In the genomic region with DNA sequence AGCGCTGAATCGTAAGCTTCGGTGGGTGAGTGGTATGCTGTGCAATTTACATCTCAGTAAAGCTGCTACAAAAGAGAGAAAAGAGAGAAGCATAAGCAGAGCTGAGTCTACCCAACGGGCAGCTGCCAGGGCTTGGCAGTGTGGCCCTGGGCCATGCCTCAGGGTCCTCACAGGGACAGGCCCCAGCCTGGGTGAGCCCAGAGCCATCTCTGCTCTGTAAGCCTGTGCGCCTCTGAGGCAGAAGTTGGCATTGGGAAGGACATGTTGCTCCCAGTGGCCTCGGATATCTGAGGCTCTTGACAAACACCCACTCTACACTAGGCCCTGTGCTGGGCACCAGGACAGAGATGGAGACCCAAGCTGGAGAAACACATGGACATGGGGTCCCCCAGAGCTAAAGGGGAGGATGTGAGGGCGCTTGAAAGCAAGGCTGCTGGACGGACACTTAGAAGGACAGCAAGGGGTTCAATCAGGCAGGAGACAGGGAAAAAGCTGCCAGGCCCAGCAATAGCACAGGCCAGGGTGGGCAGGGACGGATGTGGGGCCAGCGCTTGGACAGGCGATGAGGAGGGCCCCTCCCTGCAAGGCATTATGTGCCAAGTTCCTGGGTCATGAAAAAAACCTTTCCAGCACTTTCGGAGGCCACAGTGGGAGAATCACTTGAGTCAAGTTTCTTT, we compare ENCODE assay signal across 23 cellular contexts. TPM values are rescaled to one million over a fixed set of nuclear protein-coding genes. Genes with fewer than 3 reads are reported as not detected.
DNase-seq lines count a peak whose midpoint lies in the region; TF ChIP-seq lines count a peak whose summit lies in the region.
"Had no signal": no experiment of that assay in that cellular context is flagged by ENCODE, and none has a peak within 500 bp of the region (broad histone marks: within the 10 kb centered on the region; RNA-seq: fewer than 3 reads in every experiment).

No MANE protein-coding gene starts in this region.

- H2AFZ ChIP-seq in neuronal stem cell (ENCODE audit: low read length) = no peak overlapping the region
- H2AFZ ChIP-seq: GM23248 had no signal

- H4K8ac ChIP-seq in neuronal stem cell (ENCODE audit: low read depth, low read length) = no peak overlapping the region

- H2BK15ac ChIP-seq in neuronal stem cell (ENCODE audit: low read length) = no peak overlapping the region

- CTCF ChIA-PET in activated naive CD4-positive, alpha-beta T cell treated with anti-CD3 and anti-CD28 coated beads for 36 hours (lab: Charles Lee) = no interaction called here
- CTCF ChIA-PET in A673 (lab: Charles Lee) (no interaction called here), RWPE1 (lab: Yijun Ruan, JAX) (no interaction called here)

- H3K9me3 ChIP-seq in A673 (ENCODE audit: low read depth, low read length, poor library complexity, severe bottlenecking) (no peaks in the 10 kb centered on the region), neuronal stem cell (replicated peaks in 1 of 2; ENCODE audit: control insufficient read depth in 2 of 2, insufficient read depth in 1 of 2, low read depth in 1 of 2, low read length in 2 of 2) (peaks cover 0 to 2% of the 10 kb centered on the region in 2 donors), thyroid gland (no peaks in the 10 kb centered on the region)
- H3K9me3 ChIP-seq: BLaER1, MG63 had no signal

- peak overlapping the region; percentile 24 for H2BK5ac ChIP-seq in neuronal stem cell (ENCODE audit: low read length)

- H2AK5ac ChIP-seq in neuronal stem cell (ENCODE audit: low read depth, low read length) = no peak overlapping the region

- H3K36me3 Mint-ChIP-seq in activated naive CD4-positive, alpha-beta T cell treated with anti-CD3 and anti-CD28 coated beads for 36 hours (ENCODE audit: low read depth) = peaks cover 32% of the 10 kb centered on the region

- H2BK120ac ChIP-seq in neuronal stem cell (ENCODE audit: low read depth, low read length) = no peak overlapping the region

- no peak for TF ChIP-seq POLR2A in thyroid gland (IDR thresholded peaks at IDR 0.05)

- no peak overlapping the region for H2BK12ac ChIP-seq in neuronal stem cell (ENCODE audit: low read length)

- no peaks in the 10 kb centered on the region for H3K27me3 Mint-ChIP-seq in activated naive CD4-positive, alpha-beta T cell treated with anti-CD3 and anti-CD28 coated beads for 36 hours (ENCODE audit: low read depth)
- H3K27me3 Mint-ChIP-seq: CD4-positive, CD25-positive, alpha-beta regulatory T cell had no signal

- H3K14ac ChIP-seq in neuronal stem cell (ENCODE audit: low read length) = no peak overlapping the region

- H3K4me3 Mint-ChIP-seq in activated naive CD4-positive, alpha-beta T cell treated with anti-CD3 and anti-CD28 coated beads for 36 hours = no peak overlapping the region
- H3K4me3 Mint-ChIP-seq: CD4-positive, CD25-positive, alpha-beta regulatory T cell; H9; HFFc6 had no signal

- no peak for DNase-seq in activated naive CD4-positive, alpha-beta T cell treated with anti-CD3 and anti-CD28 coated beads for 36 hours
- DNase-seq in activated naive CD4-positive, alpha-beta T cell treated with Interleukin-2 at 50 U/mL for 16 hours = no peak
- DNase-seq in A673 (ENCODE audit: low spot score) (no peak), RWPE1 (ENCODE audit: low spot score) (no peak), neuronal stem cell (ENCODE audit: low spot score) (no peak), thyroid gland (no peak), glomerular visceral epithelial cell (ENCODE audit: extremely low spot score) (no peak)
- DNase-seq: CD4-positive, CD25-positive, alpha-beta regulatory T cell; COR-L47; GM23248; H9; HFFc6; KBM-7; MG63; NCI-H1105 treated with DMSO at 0.1 percent for 48 hours; NCI-H146; NCI-H2029; NCI-H446; NCI-H524 treated with DMSO at 0.1 percent for 48 hours; NCI-H774; RPMI8226; SHP77 had no signal

- H3K9ac ChIP-seq in neuronal stem cell (ENCODE audit: low read depth, low read length, poor library complexity) = no peak overlapping the region
- H3K9ac ChIP-seq: BLaER1, GM23248 had no signal

- H3K18ac ChIP-seq in neuronal stem cell (ENCODE audit: low read length) = no peak overlapping the region

- H3K79me1 ChIP-seq in neuronal stem cell (ENCODE audit: low read depth, low read length) = peaks cover 23% of the 10 kb centered on the region

- H4K91ac ChIP-seq in neuronal stem cell (ENCODE audit: low read depth, low read length, poor library complexity) = no peak overlapping the region

- no peak overlapping the region for H3K27ac ChIP-seq in A673 (ENCODE audit: low read depth, low read length, poor library complexity, severe bottlenecking)
- peak overlapping the region; percentile 5; the same call in 1 of the 2 replicates for H3K27ac ChIP-seq in RWPE1
- no peak overlapping the region for H3K27ac ChIP-seq in neuronal stem cell (replicated peaks; ENCODE audit: low read length)
- H3K27ac ChIP-seq in thyroid gland = no peak overlapping the region
- H3K27ac ChIP-seq: BLaER1, GM23248 had no signal

- no peaks in the 10 kb centered on the region for H3K9me3 Mint-ChIP-seq in activated naive CD4-positive, alpha-beta T cell treated with anti-CD3 and anti-CD28 coated beads for 36 hours
- H3K9me3 Mint-ChIP-seq: CD4-positive, CD25-positive, alpha-beta regulatory T cell; H9; HFFc6 had no signal

- H3K4ac ChIP-seq in neuronal stem cell (ENCODE audit: low read length) = no peak overlapping the region

- H3K4me1 ChIP-seq in A673 (ENCODE audit: insufficient read depth, low read length, poor library complexity, severe bottlenecking) (no peaks in the 10 kb centered on the region), neuronal stem cell (ENCODE audit: control insufficient read depth in 2 of 2, insufficient read depth in 1 of 2, low read depth in 1 of 2, low read length in 2 of 2) (no peaks in the 10 kb centered on the region), thyroid gland (peaks cover 0 to 16% of the 10 kb centered on the region in 2 donors)

- no CpG with 5 or more reads among the region's 12 CpGs for WGBS in neuronal stem cell (ENCODE audit: extremely low coverage in 2 of 2, insufficient read length in 2 of 2, insufficient replicate concordance in 1 of 2), 2 donors
- WGBS in thyroid gland, 2 donors = 92 to 93% methylated on average over 12 of the region's 12 CpGs

- no peak overlapping the region for H3K4me3 ChIP-seq in A673 (ENCODE audit: low read depth, low read length, poor library complexity, severe bottlenecking)
- H3K4me3 ChIP-seq in neuronal stem cell (ENCODE audit: low read length in 2 of 2) = no peak overlapping the region
- no peak overlapping the region for H3K4me3 ChIP-seq in thyroid gland (replicated peaks in 1 of 3)
- H3K4me3 ChIP-seq: BLaER1, GM23248, MG63 had no signal

- POLR2A ChIA-PET in A673 (lab: Charles Lee; ENCODE audit: low non-redundant PET) (no interaction called here), RWPE1 (lab: Yijun Ruan, JAX; ENCODE audit: low non-redundant PET) (interaction anchor here (0.7 kb wide), 1 partner anchor 13 kb away, joined by 3 read pairs; no protein-coding TSS in a partner anchor)

- no peak overlapping the region for H3K23ac ChIP-seq in neuronal stem cell (ENCODE audit: low read depth, low read length, poor library complexity)

- no peaks in the 10 kb centered on the region for H3K27me3 ChIP-seq in A673 (replicated peaks; ENCODE audit: insufficient read depth, low read depth, low read length, poor library complexity)
- no peaks in the 10 kb centered on the region for H3K27me3 ChIP-seq in neuronal stem cell (ENCODE audit: control insufficient read depth in 3 of 3, insufficient read depth in 3 of 3, low read depth in 1 of 3, low read length in 3 of 3)
- H3K27me3 ChIP-seq in thyroid gland = no peaks in the 10 kb centered on the region
- H3K27me3 ChIP-seq: BLaER1, MG63 had no signal

- H3K27ac Mint-ChIP-seq in activated naive CD4-positive, alpha-beta T cell treated with anti-CD3 and anti-CD28 coated beads for 36 hours = peak overlapping the region; percentile 36
- H3K27ac Mint-ChIP-seq: CD4-positive, CD25-positive, alpha-beta regulatory T cell; H9; HFFc6 had no signal

- TF ChIP-seq CTCF in A673 (conservative IDR thresholded peaks at IDR 0.05; ENCODE audit: low read depth, low read length) = no peak
- TF ChIP-seq CTCF in RWPE1 (conservative IDR thresholded peaks at IDR 0.05; ENCODE audit: low read depth) = no peak
- TF ChIP-seq CTCF in thyroid gland (IDR thresholded peaks at IDR 0.05) = no peak

- intact Hi-C loops in activated naive CD4-positive, alpha-beta T cell treated with anti-CD3 and anti-CD28 coated beads for 36 hours (cut with micrococcal nuclease) = no loop called here
- intact Hi-C loops in A673 (cut with micrococcal nuclease; ENCODE audit: unreplicated experiment) = no loop called here
- intact Hi-C loops in thyroid gland (cut with DNase I) = no loop called here

- peaks cover 12% of the 10 kb centered on the region for H3K4me1 Mint-ChIP-seq in activated naive CD4-positive, alpha-beta T cell treated with anti-CD3 and anti-CD28 coated beads for 36 hours (ENCODE audit: low read depth)
- H3K4me1 Mint-ChIP-seq: H9 had no signal

- no peak overlapping the region for H3K4me2 ChIP-seq in neuronal stem cell (ENCODE audit: insufficient read depth, low read length, poor library complexity, severe bottlenecking)
- H3K4me2 ChIP-seq: BLaER1 had no signal

- TSS peak; percentile 21 for BruUV-seq in A673 (replicated peaks; lab: Mats Ljungman, UMichigan)

- H3K36me3 ChIP-seq in A673 (ENCODE audit: insufficient read depth, low read length, poor library complexity, severe bottlenecking) (peaks cover 61% of the 10 kb centered on the region), neuronal stem cell (replicated peaks in 1 of 2; ENCODE audit: control insufficient read depth in 2 of 2, insufficient read depth in 2 of 2, low read length in 2 of 2) (peaks cover 54 to 83% of the 10 kb centered on the region in 2 donors), thyroid gland (peaks cover 68 to 69% of the 10 kb centered on the region in 2 donors)

RNA-seq across cellular contexts. Expression of a gene that starts 14.7 kb away (rescaled TPM):
- total RNA-seq in activated naive CD4-positive, alpha-beta T cell treated with anti-CD3 and anti-CD28 coated beads for 36 hours = 100 to 1,000 TPM; 166 to 174 TPM
- total RNA-seq in A673 (2021) (103 and 108 TPM in 2 replicates), thyroid gland (10 to 100 TPM; 26.1 to 99.8 (median 54.2) TPM)
- polyA plus RNA-seq in neuronal stem cell (2013, experiment 1 of 2) = 33.0 TPM
- polyA plus RNA-seq in neuronal stem cell (2013, experiment 2 of 2) = 32.6 TPM

RNA-seq across cellular contexts. Expression of a gene that starts 15.6 kb away (rescaled TPM):
- 1 to 10 TPM; 6.1 to 6.8 TPM for total RNA-seq in activated naive CD4-positive, alpha-beta T cell treated with anti-CD3 and anti-CD28 coated beads for 36 hours
- total RNA-seq in A673 (2021) (4.8 and 6.1 TPM in 2 replicates), thyroid gland (1 to 10 TPM; 1.6 to 5.8 (median 2.9) TPM)
- 3.0 TPM for polyA plus RNA-seq in neuronal stem cell (2013, experiment 1 of 2)
- 3.0 TPM for polyA plus RNA-seq in neuronal stem cell (2013, experiment 2 of 2)

RNA-seq across cellular contexts. Expression of a gene that starts 34.8 kb away (rescaled TPM):
- total RNA-seq in activated naive CD4-positive, alpha-beta T cell treated with anti-CD3 and anti-CD28 coated beads for 36 hours = not detected
- total RNA-seq in A673 (2021) (0.17 and 0.55 TPM in 2 replicates), thyroid gland (1 to 10 TPM in 1 of 4 donors, under 1 TPM in 2, not detected in 1; 0.11 to 2.6 (median 0.54) TPM)
- polyA plus RNA-seq in neuronal stem cell (2013, experiment 1 of 2) = 0.29 TPM
- 0.17 TPM for polyA plus RNA-seq in neuronal stem cell (2013, experiment 2 of 2)
- total RNA-seq: CD4-positive, CD25-positive, alpha-beta regulatory T cell had no signal
- polyA plus RNA-seq: CD4-positive, CD25-positive, alpha-beta regulatory T cell had no signal

RNA-seq across cellular contexts. Expression of a gene that starts 35.8 kb away (rescaled TPM):
- total RNA-seq in activated naive CD4-positive, alpha-beta T cell treated with anti-CD3 and anti-CD28 coated beads for 36 hours = 10 to 100 TPM; 44.3 to 45.0 TPM
- total RNA-seq in A673 (2021) (80.3 and 83.4 TPM in 2 replicates), thyroid gland (10 to 100 TPM; 24.2 to 48.4 (median 31.2) TPM)
- polyA plus RNA-seq in neuronal stem cell (2013, experiment 1 of 2) = 32.8 TPM
- polyA plus RNA-seq in neuronal stem cell (2013, experiment 2 of 2) = 30.1 TPM

RNA-seq across cellular contexts. Expression of a gene that starts 39.7 kb away (rescaled TPM):
- total RNA-seq in activated naive CD4-positive, alpha-beta T cell treated with anti-CD3 and anti-CD28 coated beads for 36 hours = 1 to 10 TPM; 1.4 to 2.2 TPM
- 30.5 and 36.8 TPM in 2 replicates for total RNA-seq in A673 (2021)
- 30.5 TPM for polyA plus RNA-seq in neuronal stem cell (2013, experiment 1 of 2)
- polyA plus RNA-seq in neuronal stem cell (2013, experiment 2 of 2) = 31.6 TPM
- total RNA-seq in thyroid gland = 1 to 10 TPM in 1 of 4 donors, under 1 TPM in 1, not detected in 2; 0.83 to 1.2 TPM
- polyA plus RNA-seq: CD4-positive, CD25-positive, alpha-beta regulatory T cell had no signal
